2 cellular contexts compared by ENCODE assay signal in the genomic region with DNA sequence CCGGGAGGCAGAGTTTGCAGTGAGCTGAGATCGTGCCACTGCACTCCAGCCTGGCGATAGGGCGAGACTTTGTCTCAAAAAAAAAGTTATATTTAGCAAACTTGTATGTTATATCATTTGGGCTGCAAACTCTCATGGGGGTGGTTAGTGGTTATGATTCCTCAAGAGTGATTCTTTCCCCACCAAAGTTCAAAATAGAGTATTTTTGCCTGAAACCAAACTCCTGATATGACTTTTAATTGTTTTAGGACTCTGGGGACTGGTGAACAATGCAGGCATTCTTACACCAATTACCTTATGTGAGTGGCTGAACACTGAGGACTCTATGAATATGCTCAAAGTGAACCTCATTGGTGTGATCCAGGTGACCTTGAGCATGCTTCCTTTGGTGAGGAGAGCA.
TF ChIP-seq lines count a peak whose summit lies in the region.

No MANE protein-coding gene starts in this region.

TF ChIP-seq in A549, 52 proteins besides CTCF, POLR2A, EP300 and RAD21:
- TF ChIP-seq NPAS2 (CRISPR knock-in tag; IDR thresholded peaks at IDR 0.05; ENCODE audit: borderline replicate concordance), result no peak
- no peak for TF ChIP-seq RARB (CRISPR knock-in tag; IDR thresholded peaks at IDR 0.05)
- no peak for TF ChIP-seq FOSB (CRISPR knock-in tag; IDR thresholded peaks at IDR 0.05)
- TF ChIP-seq, protein P1, sequence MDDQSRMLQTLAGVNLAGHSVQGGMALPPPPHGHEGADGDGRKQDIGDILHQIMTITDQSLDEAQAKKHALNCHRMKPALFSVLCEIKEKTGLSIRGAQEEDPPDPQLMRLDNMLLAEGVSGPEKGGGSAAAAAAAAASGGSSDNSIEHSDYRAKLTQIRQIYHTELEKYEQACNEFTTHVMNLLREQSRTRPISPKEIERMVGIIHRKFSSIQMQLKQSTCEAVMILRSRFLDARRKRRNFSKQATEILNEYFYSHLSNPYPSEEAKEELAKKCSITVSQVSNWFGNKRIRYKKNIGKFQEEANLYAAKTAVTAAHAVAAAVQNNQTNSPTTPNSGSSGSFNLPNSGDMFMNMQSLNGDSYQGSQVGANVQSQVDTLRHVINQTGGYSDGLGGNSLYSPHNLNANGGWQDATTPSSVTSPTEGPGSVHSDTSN (IDR thresholded peaks at IDR 0.05), result no peak
- TF ChIP-seq EHMT2 (IDR thresholded peaks at IDR 0.05; ENCODE audit: low read depth), result no peak

TF ChIP-seq in K562, 482 proteins besides CTCF, POLR2A, EP300 and RAD21:
- TF ChIP-seq, protein P2, sequence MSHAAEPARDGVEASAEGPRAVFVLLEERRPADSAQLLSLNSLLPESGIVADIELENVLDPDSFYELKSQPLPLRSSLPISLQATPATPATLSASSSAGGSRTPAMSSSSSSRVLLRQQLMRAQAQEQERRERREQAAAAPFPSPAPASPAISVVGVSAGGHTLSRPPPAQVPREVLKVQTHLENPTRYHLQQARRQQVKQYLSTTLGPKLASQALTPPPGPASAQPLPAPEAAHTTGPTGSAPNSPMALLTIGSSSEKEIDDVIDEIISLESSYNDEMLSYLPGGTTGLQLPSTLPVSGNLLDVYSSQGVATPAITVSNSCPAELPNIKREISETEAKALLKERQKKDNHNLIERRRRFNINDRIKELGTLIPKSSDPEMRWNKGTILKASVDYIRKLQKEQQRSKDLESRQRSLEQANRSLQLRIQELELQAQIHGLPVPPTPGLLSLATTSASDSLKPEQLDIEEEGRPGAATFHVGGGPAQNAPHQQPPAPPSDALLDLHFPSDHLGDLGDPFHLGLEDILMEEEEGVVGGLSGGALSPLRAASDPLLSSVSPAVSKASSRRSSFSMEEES (CRISPR knock-in tag; IDR thresholded peaks at IDR 0.05), result no peak
- TF ChIP-seq RNF2 (IDR thresholded peaks at IDR 0.05) (no peak), NFXL1 (CRISPR knock-in tag; IDR thresholded peaks at IDR 0.05) (no peak), POLR2AphosphoS2 (IDR thresholded peaks at IDR 0.05; ENCODE audit: low read length) (no peak), SMARCA4 (IDR thresholded peaks at IDR 0.05) (no peak), RAD51 (IDR thresholded peaks at IDR 0.05; ENCODE audit: borderline replicate concordance, low read depth) (no peak), PHF21A (IDR thresholded peaks at IDR 0.05; ENCODE audit: borderline replicate concordance, low read depth) (no peak), SMARCA5 (IDR thresholded peaks at IDR 0.05) (no peak), ERF (CRISPR knock-in tag; IDR thresholded peaks at IDR 0.05) (no peak), KLF13 (tag; IDR thresholded peaks at IDR 0.05; ENCODE audit: borderline replicate concordance, low read depth) (no peak), PRMT5 (CRISPR knock-in tag; IDR thresholded peaks at IDR 0.05) (no peak), U2AF1 (optimal IDR thresholded peaks at IDR 0.05; ENCODE audit: low read depth, low read length) (no peak), CBFA2T2 (conservative IDR thresholded peaks at IDR 0.05) (no peak), ASH1L (IDR thresholded peaks at IDR 0.05; ENCODE audit: borderline replicate concordance, low read depth, partially characterized antibody) (no peak), TCF3 (CRISPR knock-in tag; IDR thresholded peaks at IDR 0.05) (no peak)
- TF ChIP-seq, protein P3, sequence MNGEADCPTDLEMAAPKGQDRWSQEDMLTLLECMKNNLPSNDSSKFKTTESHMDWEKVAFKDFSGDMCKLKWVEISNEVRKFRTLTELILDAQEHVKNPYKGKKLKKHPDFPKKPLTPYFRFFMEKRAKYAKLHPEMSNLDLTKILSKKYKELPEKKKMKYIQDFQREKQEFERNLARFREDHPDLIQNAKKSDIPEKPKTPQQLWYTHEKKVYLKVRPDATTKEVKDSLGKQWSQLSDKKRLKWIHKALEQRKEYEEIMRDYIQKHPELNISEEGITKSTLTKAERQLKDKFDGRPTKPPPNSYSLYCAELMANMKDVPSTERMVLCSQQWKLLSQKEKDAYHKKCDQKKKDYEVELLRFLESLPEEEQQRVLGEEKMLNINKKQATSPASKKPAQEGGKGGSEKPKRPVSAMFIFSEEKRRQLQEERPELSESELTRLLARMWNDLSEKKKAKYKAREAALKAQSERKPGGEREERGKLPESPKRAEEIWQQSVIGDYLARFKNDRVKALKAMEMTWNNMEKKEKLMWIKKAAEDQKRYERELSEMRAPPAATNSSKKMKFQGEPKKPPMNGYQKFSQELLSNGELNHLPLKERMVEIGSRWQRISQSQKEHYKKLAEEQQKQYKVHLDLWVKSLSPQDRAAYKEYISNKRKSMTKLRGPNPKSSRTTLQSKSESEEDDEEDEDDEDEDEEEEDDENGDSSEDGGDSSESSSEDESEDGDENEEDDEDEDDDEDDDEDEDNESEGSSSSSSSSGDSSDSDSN (IDR thresholded peaks at IDR 0.05; ENCODE audit: borderline replicate concordance in 1 of 2, low read depth in 2 of 2, low read length in 2 of 2), result no peak
